In the genomic region with DNA sequence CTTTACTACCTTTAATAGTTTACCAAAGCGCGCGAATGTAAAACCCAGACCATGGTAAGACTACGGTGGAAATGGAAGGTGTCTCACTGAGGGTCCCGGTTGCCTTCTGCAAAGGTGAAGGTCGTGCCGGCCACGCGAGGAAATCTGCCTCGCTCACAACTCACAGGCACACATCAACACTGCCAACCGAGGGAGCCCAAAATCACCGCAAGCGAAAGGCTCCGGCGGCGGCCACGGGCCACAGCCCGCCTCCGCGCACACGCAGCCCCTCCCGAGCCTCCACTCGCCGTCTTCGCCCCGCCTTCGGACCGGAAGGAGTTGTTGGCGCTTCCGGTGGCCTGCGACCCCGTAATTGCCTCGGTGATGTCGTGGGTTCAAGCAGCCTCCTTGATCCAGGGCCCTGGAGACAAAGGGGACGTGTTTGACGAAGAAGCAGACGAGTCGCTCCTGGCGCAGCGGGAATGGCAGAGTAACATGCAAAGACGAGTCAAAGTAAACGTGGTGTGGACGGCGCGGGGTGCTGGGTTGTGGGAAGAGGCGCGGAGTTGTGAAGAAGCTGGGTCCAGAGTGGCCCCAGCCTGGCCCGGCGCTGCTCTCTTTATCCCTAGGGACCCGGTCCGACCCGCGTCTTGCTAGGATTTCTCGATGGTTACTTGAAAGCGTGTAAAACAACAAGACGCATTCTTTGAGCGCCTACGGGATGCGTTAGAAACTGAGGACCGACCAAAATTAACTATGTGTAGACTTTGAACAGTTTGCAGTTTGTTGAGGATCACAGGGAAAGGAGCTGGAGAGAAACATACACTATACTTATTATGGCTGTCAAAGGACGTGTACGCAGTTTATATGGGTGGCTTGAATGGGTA, we compare ENCODE assay signal across 8 cellular contexts. TPM values are rescaled to one million over a fixed set of nuclear protein-coding genes. Genes with fewer than 3 reads are reported as not detected.
DNase-seq lines count a peak whose midpoint lies in the region; ATAC-seq and TF ChIP-seq lines count a peak whose summit lies in the region.

A gene with protein sequence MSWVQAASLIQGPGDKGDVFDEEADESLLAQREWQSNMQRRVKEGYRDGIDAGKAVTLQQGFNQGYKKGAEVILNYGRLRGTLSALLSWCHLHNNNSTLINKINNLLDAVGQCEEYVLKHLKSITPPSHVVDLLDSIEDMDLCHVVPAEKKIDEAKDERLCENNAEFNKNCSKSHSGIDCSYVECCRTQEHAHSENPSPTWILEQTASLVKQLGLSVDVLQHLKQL (plus strand): TSS at position 349 of the 866 bp plus-strand sequence. CDS start 15 bp downstream, at position 364.

- H3K9me3 ChIP-seq in AG04450 (ENCODE audit: control insufficient read depth, insufficient read depth, low read length) = no peaks in the 10 kb centered on the region
- H3K9me3 ChIP-seq in spleen = no peaks in the 10 kb centered on the region

- POLR2A ChIA-PET in AG04450 (lab: Yijun Ruan, JAX) (interaction anchor here (0.6 to 1.0 kb wide), 3 partner anchors 120 to 260 kb away, joined by 3 to 5 read pairs (median 3); no protein-coding TSS in a partner anchor), activated B cell treated with CpG ODN at 0.5 μM for 24 hours (lab: Charles Lee) (interaction anchor here (0.9 to 2.1 kb wide), 3 partner anchors 56 to 384 kb away, joined by 3 to 13 read pairs (median 11); a partner anchor contains a TSS)

- 0 to 1% (median 1%) methylated on average over 43 to 62 of the region's 62 CpGs for WGBS in spleen, 5 donors

- H3K9me3 Mint-ChIP-seq in activated B cell treated with CpG ODN at 0.5 μM for 24 hours = no peaks in the 10 kb centered on the region
- H3K9me3 Mint-ChIP-seq in immature natural killer cell = no peaks in the 10 kb centered on the region

- DNase-seq in AG04450 (ENCODE audit: low read depth, low spot score) (peak; percentile 23), NCI-H2196 treated with DMSO at 0.1 percent for 48 hours (lab: John Stamatoyannopoulos, UW; ENCODE audit: unreplicated experiment) (peak; percentile 51), activated B cell treated with CpG ODN at 0.5 μM for 24 hours (peak; percentile 79), cardiac fibroblast (ENCODE audit: low read depth in 2 of 2) (peak; percentile 79 to 81), immature natural killer cell (peak; percentile 71 to 81 (median 76)), spleen (peak; percentile 94)

- peak within 1 kb of the TSS; percentile 91 for H3K27ac Mint-ChIP-seq in activated B cell treated with CpG ODN at 0.5 μM for 24 hours
- H3K27ac Mint-ChIP-seq in immature natural killer cell = peak within 1 kb of the TSS; percentile 85 to 97 (median 96)

- ATAC-seq in GM18907 (IDR thresholded peaks at IDR 0.05; ENCODE audit: unreplicated experiment) = peak; percentile 100
- ATAC-seq in HG03139 (IDR thresholded peaks at IDR 0.05; ENCODE audit: unreplicated experiment) = peak; percentile 99
- ATAC-seq in activated B cell treated with CpG ODN at 0.5 μM for 24 hours (ENCODE audit: low read depth) = peak; percentile 96

- intact Hi-C loops in activated B cell treated with CpG ODN at 0.5 μM for 24 hours (cut with micrococcal nuclease) (loop anchor here (1.0 to 5.0 kb wide), 6 partner anchors 57 to 1389 kb away; a partner anchor contains a TSS), spleen (cut with DNase I; ENCODE audit: low total_unique reads) (no loop called here)

- H3K27me3 Mint-ChIP-seq in activated B cell treated with CpG ODN at 0.5 μM for 24 hours = peaks cover under 1% of the 10 kb centered on the region
- peaks cover 0 to 2% (median 2%) of the 10 kb centered on the region in 3 donors for H3K27me3 Mint-ChIP-seq in immature natural killer cell (ENCODE audit: low read depth in 3 of 3)

- TF ChIP-seq POLR2A in spleen (IDR thresholded peaks at IDR 0.05) = peak in 1 of 3 donors; percentile 25

- H3K27ac ChIP-seq in AG04450 (ENCODE audit: low read depth, low read length) (peak within 1 kb of the TSS; percentile 66), spleen (peak within 1 kb of the TSS; percentile 68 to 90 (median 82))

- H3K4me1 ChIP-seq in spleen = peaks cover 6 to 34% (median 22%) of the 10 kb centered on the region in 6 donors

- H3K4me1 Mint-ChIP-seq in activated B cell treated with CpG ODN at 0.5 μM for 24 hours (peaks cover 22% of the 10 kb centered on the region), immature natural killer cell (peaks cover 20 to 31% of the 10 kb centered on the region in 2 donors)

- H3K36me3 ChIP-seq in spleen = peaks cover 0 to 16% (median 10%) of the 10 kb centered on the region in 6 donors

- CTCF ChIA-PET in AG04450 (lab: Charles Lee) (interaction anchor here (0.7 to 1.3 kb wide), 6 partner anchors 14 to 634 kb away, joined by 3 to 10 read pairs (median 3); no protein-coding TSS in a partner anchor), activated B cell treated with CpG ODN at 0.5 μM for 24 hours (lab: Charles Lee) (interaction anchor here (1.1 to 1.4 kb wide), 4 partner anchors 13 to 181 kb away, joined by 3 to 9 read pairs (median 4); no protein-coding TSS in a partner anchor)

- H3K27me3 ChIP-seq in AG04450 (ENCODE audit: control insufficient read depth, insufficient read depth, low read length) = no peaks in the 10 kb centered on the region
- no peaks in the 10 kb centered on the region for H3K27me3 ChIP-seq in spleen (replicated peaks in 1 of 7)

- H3K4me3 ChIP-seq in AG04450 (ENCODE audit: low read depth, low read length) (peak within 1 kb of the TSS; percentile 94), cardiac fibroblast (replicated peaks in 1 of 2; ENCODE audit: low read depth in 2 of 2, low read length in 2 of 2) (peak within 1 kb of the TSS; percentile 75 to 82), spleen (peak within 1 kb of the TSS; percentile 64 to 91 (median 79))

- H3K36me3 Mint-ChIP-seq in activated B cell treated with CpG ODN at 0.5 μM for 24 hours (ENCODE audit: low read depth) = peaks cover 27% of the 10 kb centered on the region
- peaks cover 0 to 4% (median 0%) of the 10 kb centered on the region in 3 donors for H3K36me3 Mint-ChIP-seq in immature natural killer cell

- H3K4me3 Mint-ChIP-seq in activated B cell treated with CpG ODN at 0.5 μM for 24 hours (peak within 1 kb of the TSS; percentile 99), immature natural killer cell (peak within 1 kb of the TSS; percentile 97 to 100 (median 100))

- TF ChIP-seq CTCF in AG04450 (IDR thresholded peaks at IDR 0.05; ENCODE audit: low read depth, low read length) = no peak
- no peak for TF ChIP-seq CTCF in activated B cell treated with CpG ODN at 0.5 μM for 24 hours (IDR thresholded peaks at IDR 0.05)
- no peak for TF ChIP-seq CTCF in cardiac fibroblast (IDR thresholded peaks at IDR 0.05; ENCODE audit: low read depth, low read length)
- TF ChIP-seq CTCF in spleen (IDR thresholded peaks at IDR 0.05 in 8 of 11, conservative IDR thresholded peaks at IDR 0.05 in 3 of 11) = peak in 1 of 11 experiments; percentile 5

RNA-seq across cellular contexts. Expression of the gene that starts here (rescaled TPM):
- polyA plus RNA-seq in AG04450 (2011; rRNA removed) = 38.5 and 49.0 TPM in 2 replicates
- 43.6 and 46.4 TPM in 2 replicates for polyA minus RNA-seq in AG04450 (2011; rRNA and poly(A)+ RNA removed)
- total RNA-seq in activated B cell treated with CpG ODN at 0.5 μM for 24 hours = 13.3 and 16.1 TPM in 2 replicates
- polyA plus RNA-seq in immature natural killer cell = 1 to 10 TPM; 6.3 to 9.2 (median 9.1) TPM
- 10 to 100 TPM; 13.2 to 19.4 (median 15.0) TPM for total RNA-seq in spleen
- polyA plus RNA-seq in spleen = 10 to 100 TPM; 18.8 to 21.8 (median 19.2) TPM

Comparison
In these comparisons a context has a peak if more than half of its experiments do, and no peak if none do; other contexts are left out.
1. Peak in every context shown above with its lines: DNase-seq, ATAC-seq, H3K4me3 ChIP-seq and H3K27ac ChIP-seq.
2. DNase-seq: peak in every context shown above with its lines; median percentile 94 in spleen; 80 in cardiac fibroblast; 79 in activated B cell treated with CpG ODN at 0.5 μM for 24 hours; 76 in immature natural killer cell; 51 in NCI-H2196 treated with DMSO at 0.1 percent for 48 hours; 23 in AG04450.